In genomic region chr7:159143780-159144755, GRCh38 we compare ENCODE assay signal across 9 cellular contexts. TPM values are rescaled to one million over a fixed set of nuclear protein-coding genes. Genes with fewer than 3 reads are reported as not detected.
A peak's percentile ranks its signal among the peaks of the same experiment; 100 is the strongest.
DNase-seq lines count a peak whose midpoint lies in the region; ATAC-seq, FAIRE-seq and TF ChIP-seq lines count a peak whose summit lies in the region.
"Had no signal": no experiment of that assay in that cellular context is flagged by ENCODE, and none has a peak within 500 bp of the region (broad histone marks: within the 10 kb centered on the region; RNA-seq: fewer than 3 reads in every experiment).

No MANE protein-coding gene starts in this region.

- FAIRE-seq in frontal cortex (lab: Jason Lieb, UNC), result no peak

- no peak for TF ChIP-seq POLR2A in heart left ventricle (IDR thresholded peaks at IDR 0.05)

- intact Hi-C loops in heart left ventricle (cut with DNase I), result loop anchor here in 5 of 10 donors (5.0 to 10.0 kb wide), 3 partner anchors 47 to 132 kb away; no protein-coding TSS in a partner anchor

- H3K27me3 Mint-ChIP-seq in progenitor cell of endocrine pancreas, result peaks cover 67% of the 10 kb centered on the region

- H3K27ac ChIP-seq in heart left ventricle, result peak overlapping the region in 9 of 12 donors; percentile 6 to 83 (median 70)
- H3K27ac ChIP-seq: HL-60 had no signal

- peaks cover 9% of the 10 kb centered on the region for H3K4me1 Mint-ChIP-seq in progenitor cell of endocrine pancreas (ENCODE audit: low read depth)

- H3K4me1 ChIP-seq in heart left ventricle, result peaks cover 0 to 43% (median 16%) of the 10 kb centered on the region in 12 donors

- H3K27ac Mint-ChIP-seq in progenitor cell of endocrine pancreas, result no peak overlapping the region

- DNase-seq in COLO668 (lab: John Stamatoyannopoulos, UW; ENCODE audit: unreplicated experiment) (peak; percentile 43), heart left ventricle (peak in 4 of 5 donors; percentile 36 to 77 (median 58)), progenitor cell of endocrine pancreas (ENCODE audit: low spot score, unreplicated experiment) (no peak), frontal cortex (ENCODE audit: low spot score in 2 of 2) (no peak), cerebellar cortex (ENCODE audit: low spot score) (no peak), SIG-M5 (lab: John Stamatoyannopoulos, UW) (no peak), midbrain (lab: John Stamatoyannopoulos, UW) (no peak)
- peak; percentile 39 to 51 for DNase-seq in activated CD4-positive, alpha-beta T cell treated with anti-CD3 and anti-CD28 coated beads, Interleukin-2, amount 50 U/mL, for 48 hours

- peaks cover 0 to 42% (median 7%) of the 10 kb centered on the region in 9 donors for H3K27me3 ChIP-seq in heart left ventricle

- TF ChIP-seq CTCF in heart left ventricle (IDR thresholded peaks at IDR 0.05), result no peak
- no peak for TF ChIP-seq CTCF in progenitor cell of endocrine pancreas (IDR thresholded peaks at IDR 0.05; ENCODE audit: unreplicated experiment)

- H3K4me3 Mint-ChIP-seq in progenitor cell of endocrine pancreas (ENCODE audit: low read depth), result peak overlapping the region; percentile 71

- H3K36me3 Mint-ChIP-seq in progenitor cell of endocrine pancreas (ENCODE audit: insufficient read depth), result no peaks in the 10 kb centered on the region

- WGBS in heart left ventricle, 4 donors, result 1 to 2% (median 1%) methylated on average over 57 to 97 of the region's 97 CpGs

- H3K9me3 ChIP-seq in heart left ventricle, result no peaks in the 10 kb centered on the region

- H3K4me3 ChIP-seq in heart left ventricle, result peak overlapping the region; percentile 62 to 91 (median 74)

- H3K36me3 ChIP-seq in heart left ventricle, result peaks cover 0 to 15% (median 0%) of the 10 kb centered on the region in 9 donors

- H3K9me3 Mint-ChIP-seq in progenitor cell of endocrine pancreas (ENCODE audit: low read depth), result no peaks in the 10 kb centered on the region

- ATAC-seq in heart left ventricle, result peak in 3 of 4 donors; percentile 47 to 56 (median 47)

RNA-seq across cellular contexts. Expression of gene VIPR2, which starts 0.6 kb away (rescaled TPM):
- total RNA-seq in heart left ventricle, result 10 to 100 TPM; 12.3 to 27.0 (median 20.5) TPM
- 10 to 100 TPM in 1 of 2 donors, 1 to 10 TPM in 1; 3.3 to 15.1 TPM for polyA plus RNA-seq in heart left ventricle
- total RNA-seq in progenitor cell of endocrine pancreas, result 0.24 and 0.36 TPM in 2 replicates
- 0.41 TPM for total RNA-seq in frontal cortex

Comparison
In these comparisons a context has a peak if more than half of its experiments do, and no peak if none do; other contexts are left out.
1. DNase-seq: peak in COLO668 (single experiment), activated CD4-positive, alpha-beta T cell treated with anti-CD3 and anti-CD28 coated beads, Interleukin-2, amount 50 U/mL, for 48 hours (2 of 2) and heart left ventricle (4 of 5); none in progenitor cell of endocrine pancreas (single experiment), frontal cortex (0 of 2), cerebellar cortex (single experiment), SIG-M5 (single experiment) and midbrain (single experiment).